Comparison of ENCODE assay signal across 8 cellular contexts in the genomic region with DNA sequence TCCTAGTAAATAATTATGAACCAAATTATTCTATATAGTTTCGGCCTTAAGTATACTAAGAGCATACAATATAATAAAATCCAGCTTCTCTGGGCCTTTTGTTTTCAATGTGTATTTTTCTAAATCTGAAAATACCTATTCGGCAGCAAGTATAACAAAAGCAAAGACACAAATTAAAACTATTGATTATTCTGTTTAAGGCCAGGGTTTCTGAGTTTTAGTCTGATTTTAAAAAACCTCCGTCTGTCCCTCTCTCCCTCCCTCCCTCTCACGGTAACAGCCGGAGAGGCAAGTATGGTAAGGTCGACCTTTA. TPM values are rescaled to one million over a fixed set of nuclear protein-coding genes. Genes with fewer than 3 reads are reported as not detected.
DNase-seq lines count a peak whose midpoint lies in the region; ATAC-seq and TF ChIP-seq lines count a peak whose summit lies in the region.

No MANE protein-coding gene starts in this region.

- H3K4me3 Mint-ChIP-seq in naive thymus-derived CD8-positive, alpha-beta T cell, result peak overlapping the region; percentile 80 to 100 (median 98)

- peak overlapping the region; percentile 96 to 100 (median 98) for H3K27ac Mint-ChIP-seq in naive thymus-derived CD8-positive, alpha-beta T cell

- peak overlapping the region; percentile 96 for H3K27ac ChIP-seq in cingulate gyrus (ENCODE audit: low read depth, low read length)

- POLR2A ChIA-PET in naive thymus-derived CD8-positive, alpha-beta T cell (lab: Charles Lee), result interaction anchor here (0.9 to 10.1 kb wide), 12 partner anchors 8 to 157 kb away, joined by 3 to 544 read pairs (median 55); a partner anchor contains a TSS

- H3K27me3 Mint-ChIP-seq in naive thymus-derived CD8-positive, alpha-beta T cell, result peaks cover 0 to 1% (median 0%) of the 10 kb centered on the region in 5 donors

- ATAC-seq in naive thymus-derived CD8-positive, alpha-beta T cell, result no peak
- ATAC-seq in HG03280 (IDR thresholded peaks at IDR 0.05; ENCODE audit: unreplicated experiment) (no peak), HG03520 (IDR thresholded peaks at IDR 0.05; ENCODE audit: unreplicated experiment) (no peak), GM18868 (IDR thresholded peaks at IDR 0.05; ENCODE audit: unreplicated experiment) (no peak)

- peaks cover 29 to 65% (median 59%) of the 10 kb centered on the region in 4 donors for H3K4me1 Mint-ChIP-seq in naive thymus-derived CD8-positive, alpha-beta T cell

- DNase-seq in AG09309 (ENCODE audit: low read depth) (no peak), LNCaP clone FGC (ENCODE audit: low read depth) (no peak), hepatic stellate cell (ENCODE audit: low spot score) (no peak)
- DNase-seq in naive thymus-derived CD8-positive, alpha-beta T cell, result no peak

- peak overlapping the region; percentile 57 for H3K4me3 ChIP-seq in AG09309 (ENCODE audit: control insufficient read depth, low read depth, low read length)
- H3K4me3 ChIP-seq in LNCaP clone FGC (ENCODE audit: low read depth, low read length), result peak overlapping the region; percentile 92

- TF ChIP-seq CTCF in AG09309 (IDR thresholded peaks at IDR 0.05; ENCODE audit: control insufficient read depth, insufficient read depth, low read depth, low read length, missing control alignments), result no peak
- no peak for TF ChIP-seq CTCF in LNCaP clone FGC (IDR thresholded peaks at IDR 0.05; ENCODE audit: control insufficient read depth, extremely low read depth, insufficient read depth)

- peaks cover 0 to 4% (median 0%) of the 10 kb centered on the region in 9 donors for H3K9me3 Mint-ChIP-seq in naive thymus-derived CD8-positive, alpha-beta T cell

- H3K36me3 Mint-ChIP-seq in naive thymus-derived CD8-positive, alpha-beta T cell, result peaks cover 9 to 40% (median 12%) of the 10 kb centered on the region in 3 donors

RNA-seq across cellular contexts. Expression of a gene that starts 1.5 kb away (rescaled TPM):
- 100 to 1,000 TPM in 1 of 2 experiments, 10 to 100 TPM in 1; 86.8 to 107 TPM for total RNA-seq in naive thymus-derived CD8-positive, alpha-beta T cell
- 100 to 1,000 TPM in 1 of 3 donors, 10 to 100 TPM in 2; 42.9 to 114 (median 65.1) TPM for polyA plus RNA-seq in naive thymus-derived CD8-positive, alpha-beta T cell

RNA-seq across cellular contexts. Expression of a gene that starts 29.3 kb away (rescaled TPM):
- total RNA-seq in naive thymus-derived CD8-positive, alpha-beta T cell, result not detected
- polyA plus RNA-seq in naive thymus-derived CD8-positive, alpha-beta T cell, result not detected
